Comparison of ENCODE assay signal across 15 cellular contexts in the genomic region with DNA sequence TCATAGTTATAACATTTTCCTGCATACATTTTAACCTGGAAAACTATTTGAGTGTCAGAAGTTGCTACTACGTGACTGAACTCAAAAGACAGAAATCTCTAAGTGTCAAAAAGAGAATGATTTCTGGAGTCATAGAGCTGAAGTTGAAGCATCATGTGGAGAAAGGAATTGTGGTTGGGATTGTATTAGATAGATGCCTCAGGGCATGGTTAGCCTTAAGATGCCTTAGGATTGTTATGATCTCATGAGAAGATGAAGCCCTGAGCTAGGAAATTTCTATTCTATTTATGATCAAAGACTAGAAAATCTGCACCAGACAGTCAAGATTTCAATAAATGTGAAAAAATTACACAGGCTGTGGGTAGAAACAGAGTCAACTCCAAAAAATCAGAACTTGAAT. TPM values are rescaled to one million over a fixed set of nuclear protein-coding genes. Genes with fewer than 3 reads are reported as not detected.
"Had no signal": no experiment of that assay in that cellular context is flagged by ENCODE, and none has a peak within 500 bp of the region (broad histone marks: within the 10 kb centered on the region; RNA-seq: fewer than 3 reads in every experiment).

No MANE protein-coding gene starts in this region.

- H3K27ac Mint-ChIP-seq: activated CD4-positive, alpha-beta T cell treated with anti-CD3 and anti-CD28 coated beads, Interleukin-2, amount 10 ng/mL, durations not matched to agents 24 days and 14 days; activated CD8-positive, alpha-beta T cell treated with anti-CD3 and anti-CD28 coated beads, Interleukin-2, amount 10 ng/mL, durations not matched to agents 7 days and 5 days; neural progenitor cell had no signal

- H3K36me3 Mint-ChIP-seq: neural progenitor cell had no signal

- H3K4me1 Mint-ChIP-seq: activated CD4-positive, alpha-beta T cell treated with anti-CD3 and anti-CD28 coated beads, Interleukin-2, amount 10 ng/mL, durations not matched to agents 24 days and 14 days had no signal

- H3K9me3 ChIP-seq: ascending aorta, ovary, sigmoid colon, spleen, stomach, testis, upper lobe of left lung had no signal

- H3K4me1 ChIP-seq: ascending aorta, sigmoid colon, spleen, stomach, testis, upper lobe of left lung had no signal

- H3K36me3 ChIP-seq: ascending aorta, neural progenitor cell, ovary, sigmoid colon, spleen, stomach, upper lobe of left lung had no signal

- H3K9ac ChIP-seq: neural progenitor cell had no signal

- DNase-seq: activated CD4-positive, alpha-beta T cell treated with anti-CD3 and anti-CD28 coated beads, Interleukin-2, amount 10 ng/mL, durations not matched to agents 24 days and 14 days; activated CD4-positive, CD25-positive, alpha-beta regulatory T cell; activated CD8-positive, alpha-beta memory T cell treated with anti-CD3 and anti-CD28 coated beads, Interleukin-2, amount 50 U/mL, for 48 hours; activated CD8-positive, alpha-beta T cell treated with anti-CD3 and anti-CD28 coated beads, Interleukin-2, amount 10 ng/mL, durations not matched to agents 7 days and 5 days; activated naive CD4-positive, alpha-beta T cell treated with Interleukin-2 at 50 U/mL for 16 hours; ovary; sigmoid colon; spleen; stomach; testis; upper lobe of left lung had no signal

- H3K9me3 Mint-ChIP-seq: activated CD4-positive, alpha-beta T cell treated with anti-CD3 and anti-CD28 coated beads, Interleukin-2, amount 10 ng/mL, durations not matched to agents 24 days and 14 days; neural progenitor cell had no signal

- ATAC-seq: activated CD8-positive, alpha-beta T cell treated with anti-CD3 and anti-CD28 coated beads, Interleukin-2, amount 10 ng/mL, durations not matched to agents 7 days and 5 days had no signal

- H3K4me2 ChIP-seq: neural progenitor cell had no signal

- H3K27ac ChIP-seq: ascending aorta, neural progenitor cell, ovary, sigmoid colon, spleen, stomach, testis, upper lobe of left lung had no signal

- H2AFZ ChIP-seq: neural progenitor cell had no signal

- H3K4me3 Mint-ChIP-seq: activated CD4-positive, alpha-beta T cell treated with anti-CD3 and anti-CD28 coated beads, Interleukin-2, amount 10 ng/mL, durations not matched to agents 24 days and 14 days; activated CD8-positive, alpha-beta T cell treated with anti-CD3 and anti-CD28 coated beads, Interleukin-2, amount 10 ng/mL, durations not matched to agents 7 days and 5 days; neural progenitor cell had no signal

- H3K4me3 ChIP-seq: ascending aorta, lung, neural progenitor cell, ovary, sigmoid colon, spleen, stomach, testis, upper lobe of left lung had no signal

- H3K27me3 ChIP-seq: ascending aorta, neural progenitor cell, ovary, sigmoid colon, stomach, testis, upper lobe of left lung had no signal

RNA-seq across cellular contexts. Expression of a gene that starts 20.2 kb away (rescaled TPM):
- total RNA-seq: activated CD4-positive, alpha-beta T cell treated with anti-CD3 and anti-CD28 coated beads, Interleukin-2, amount 10 ng/mL, durations not matched to agents 24 days and 14 days; activated CD8-positive, alpha-beta T cell treated with anti-CD3 and anti-CD28 coated beads, Interleukin-2, amount 10 ng/mL, durations not matched to agents 7 days and 5 days; ascending aorta; sigmoid colon had no signal

RNA-seq across cellular contexts. Expression of a gene that starts 36.4 kb away (rescaled TPM):
- total RNA-seq: activated CD4-positive, alpha-beta T cell treated with anti-CD3 and anti-CD28 coated beads, Interleukin-2, amount 10 ng/mL, durations not matched to agents 24 days and 14 days; activated CD8-positive, alpha-beta T cell treated with anti-CD3 and anti-CD28 coated beads, Interleukin-2, amount 10 ng/mL, durations not matched to agents 7 days and 5 days; ascending aorta; chondrocyte had no signal
